Comparison of ENCODE assay signal across 15 cellular contexts in genomic region chr3:131393056-131393455, GRCh38. TPM values are rescaled to one million over a fixed set of nuclear protein-coding genes. Genes with fewer than 3 reads are reported as not detected.
DNase-seq lines count a peak whose midpoint lies in the region; ATAC-seq and TF ChIP-seq lines count a peak whose summit lies in the region.
"Had no signal": no experiment of that assay in that cellular context is flagged by ENCODE, and none has a peak within 500 bp of the region (broad histone marks: within the 10 kb centered on the region; RNA-seq: fewer than 3 reads in every experiment).

No MANE protein-coding gene starts in this region.

- TF ChIP-seq POLR2A in esophagus squamous epithelium (IDR thresholded peaks at IDR 0.05): no peak

- no peaks in the 10 kb centered on the region for H3K27me3 ChIP-seq in esophagus squamous epithelium

- intact Hi-C loops in esophagus squamous epithelium (cut with DNase I): no loop called here

- WGBS in esophagus squamous epithelium, 2 donors: 49 to 58% methylated on average over 6 of the region's 6 CpGs

- DNase-seq in AG20443 (ENCODE audit: low spot score) (peak; percentile 17), astrocyte of the hippocampus (ENCODE audit: low read depth, low spot score) (peak; percentile 20), fibroblast of pulmonary artery (ENCODE audit: low read depth) (peak; percentile 22), esophagus squamous epithelium (lab: John Stamatoyannopoulos, UW) (no peak), GM20000 (ENCODE audit: low spot score) (no peak)
- DNase-seq: ACHN; CD8-positive, alpha-beta T cell; COR-L47; DMS153; DMS79 treated with DMSO at 0.1 percent for 48 hours; GDM1; KG1 had no signal

- H3K4me1 ChIP-seq in esophagus squamous epithelium: peaks cover 0 to 8% (median 0%) of the 10 kb centered on the region in 3 donors

- H3K27ac ChIP-seq in esophagus squamous epithelium: no peak overlapping the region

- no peak overlapping the region for H3K4me3 ChIP-seq in fibroblast of pulmonary artery (replicated peaks; ENCODE audit: low read depth, low read length)
- H3K4me3 ChIP-seq in esophagus squamous epithelium: no peak overlapping the region

- TF ChIP-seq CTCF in fibroblast of pulmonary artery (IDR thresholded peaks at IDR 0.05; ENCODE audit: low read length, missing control alignments): no peak
- TF ChIP-seq CTCF in esophagus squamous epithelium (IDR thresholded peaks at IDR 0.05): no peak
- no peak for TF ChIP-seq CTCF in GM20000 (IDR thresholded peaks at IDR 0.05; ENCODE audit: extremely low read depth, missing control alignments)

- no peak for ATAC-seq in GM18861 (IDR thresholded peaks at IDR 0.05; ENCODE audit: unreplicated experiment)
- ATAC-seq in GM19467 (IDR thresholded peaks at IDR 0.05; ENCODE audit: unreplicated experiment): no peak
- ATAC-seq: CD8-positive, alpha-beta T cell; HCT116 had no signal

- no peaks in the 10 kb centered on the region for H3K9me3 ChIP-seq in esophagus squamous epithelium

- H3K36me3 ChIP-seq in esophagus squamous epithelium: no peaks in the 10 kb centered on the region

RNA-seq across cellular contexts. Expression of gene NUDT16, which starts 11.5 kb away (rescaled TPM):
- total RNA-seq in esophagus squamous epithelium: 10 to 100 TPM in 1 of 4 donors, 1 to 10 TPM in 3; 5.5 to 29.0 (median 7.8) TPM

Comparison
In these comparisons a context has a peak if more than half of its experiments do, and no peak if none do; other contexts are left out.
1. DNase-seq: peak in AG20443 (single experiment), astrocyte of the hippocampus (single experiment) and fibroblast of pulmonary artery (single experiment); none in esophagus squamous epithelium (single experiment) and GM20000 (single experiment).